ENCODE assay signal across 9 cellular contexts in the genomic region with DNA sequence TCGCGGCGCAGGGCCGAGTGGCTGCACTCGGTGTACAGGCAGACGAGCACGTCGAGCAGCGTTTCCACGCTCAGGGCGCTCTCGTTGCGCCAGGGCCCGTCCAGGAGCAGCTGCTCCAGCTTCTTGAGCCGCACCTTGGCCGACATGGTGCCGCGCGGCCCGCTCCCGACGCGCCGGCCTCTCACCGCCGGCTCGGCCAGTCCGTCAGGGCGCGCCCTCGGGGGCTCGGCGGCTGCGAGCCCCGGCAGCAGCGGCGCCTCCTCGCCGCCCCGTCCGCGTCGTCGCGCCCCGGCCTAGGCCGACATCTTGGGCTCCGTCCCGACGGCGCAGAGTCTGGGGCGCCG. TPM values are rescaled to one million over a fixed set of nuclear protein-coding genes. Genes with fewer than 3 reads are reported as not detected.
DNase-seq lines count a peak whose midpoint lies in the region; ATAC-seq, FAIRE-seq and TF ChIP-seq lines count a peak whose summit lies in the region.
"Had no signal": no experiment of that assay in that cellular context is flagged by ENCODE, and none has a peak within 500 bp of the region (broad histone marks: within the 10 kb centered on the region; RNA-seq: fewer than 3 reads in every experiment).

No MANE protein-coding gene starts in this region.

- POLR2A ChIA-PET in endothelial cell of umbilical vein (lab: Charles Lee) = interaction anchor here (0.5 to 1.2 kb wide), 4 partner anchors 18 to 46 kb away, joined by 3 to 8 read pairs (median 5); no protein-coding TSS in a partner anchor

- no peak overlapping the region for H3K4me2 ChIP-seq in endothelial cell of umbilical vein (ENCODE audit: insufficient read depth, low read length)

- no peaks in the 10 kb centered on the region for H3K9me1 ChIP-seq in endothelial cell of umbilical vein (replicated peaks; ENCODE audit: control insufficient read depth, extremely low read depth, insufficient read depth, low read length)

- peak; percentile 24 for ATAC-seq in GM19328 (IDR thresholded peaks at IDR 0.05; ENCODE audit: unreplicated experiment)
- no peak for ATAC-seq in GM21723 (IDR thresholded peaks at IDR 0.05; ENCODE audit: unreplicated experiment)

- no peak overlapping the region for H3K27ac Mint-ChIP-seq in nephron progenitor cell

- H3K27me3 ChIP-seq in MG63 = no peaks in the 10 kb centered on the region
- no peaks in the 10 kb centered on the region for H3K27me3 ChIP-seq in endothelial cell of umbilical vein (ENCODE audit: control insufficient read depth in 2 of 2, insufficient read depth in 2 of 2, low read length in 2 of 2)

- CTCF ChIA-PET in endothelial cell of umbilical vein (lab: Charles Lee) = interaction anchor here (2.0 to 2.6 kb wide), 3 partner anchors 11 to 48 kb away, joined by 7 to 11 read pairs (median 10); no protein-coding TSS in a partner anchor

- DNase-seq in MG63 = no peak
- DNase-seq in endothelial cell of umbilical vein (ENCODE audit: low read depth, low spot score) = peak; percentile 32
- DNase-seq in nephron progenitor cell = no peak
- no peak for DNase-seq in NCI-H2171 (lab: John Stamatoyannopoulos, UW)
- no peak for DNase-seq in iPS-NIHi11 (ENCODE audit: low spot score)
- DNase-seq in activated CD4-positive, CD25-positive, alpha-beta regulatory T cell treated with anti-CD3 and anti-CD28 coated beads, Interleukin-2, amount 50 U/mL, for 72 hours = no peak

- peaks cover 8% of the 10 kb centered on the region for H4K20me1 ChIP-seq in endothelial cell of umbilical vein (replicated peaks; ENCODE audit: control insufficient read depth, extremely low read depth, insufficient read depth, low read length)

- H3K9me3 Mint-ChIP-seq in nephron progenitor cell = no peaks in the 10 kb centered on the region

- peaks cover 5% of the 10 kb centered on the region for H3K36me3 Mint-ChIP-seq in nephron progenitor cell (ENCODE audit: low read depth)

- dilution Hi-C loops in endothelial cell of umbilical vein (cut with MboI; ENCODE audit: extremely low pct_ligation_motif_present, low sequenced_read_pairs) = no loop called here

- H2AFZ ChIP-seq in endothelial cell of umbilical vein (ENCODE audit: low read depth, low read length) = peak overlapping the region; percentile 42

- no peak for TF ChIP-seq CTCF in endothelial cell of umbilical vein (IDR thresholded peaks at IDR 0.05; ENCODE audit: extremely low read depth in 1 of 2, insufficient read depth in 1 of 2, low read depth in 1 of 2, low read length in 2 of 2)
- TF ChIP-seq CTCF in nephron progenitor cell (IDR thresholded peaks at IDR 0.05) = no peak

- peak overlapping the region; percentile 86 for H3K9ac ChIP-seq in endothelial cell of umbilical vein (replicated peaks; ENCODE audit: extremely low read depth, insufficient read depth, low read length)

- peaks cover 45% of the 10 kb centered on the region for H3K79me2 ChIP-seq in endothelial cell of umbilical vein (ENCODE audit: control insufficient read depth, insufficient read depth, low read length)

- peaks cover 22% of the 10 kb centered on the region for H3K4me1 ChIP-seq in endothelial cell of umbilical vein (ENCODE audit: control insufficient read depth, extremely low read depth, insufficient read depth, low read length)

- peak; percentile 53 for TF ChIP-seq POLR2A in endothelial cell of umbilical vein (IDR thresholded peaks at IDR 0.05; ENCODE audit: low read depth, low read length)

- BruUV-seq in endothelial cell of umbilical vein (replicated peaks; lab: Mats Ljungman, UMichigan) = no TSS peak

- FAIRE-seq in endothelial cell of umbilical vein (lab: Jason Lieb, UNC) = no peak

- peaks cover 42% of the 10 kb centered on the region for H3K4me1 Mint-ChIP-seq in nephron progenitor cell

- H3K4me3 Mint-ChIP-seq in nephron progenitor cell = peak overlapping the region; percentile 93

- H3K9me3 ChIP-seq in MG63 = no peaks in the 10 kb centered on the region
- no peaks in the 10 kb centered on the region for H3K9me3 ChIP-seq in endothelial cell of umbilical vein (replicated peaks; ENCODE audit: control insufficient read depth, insufficient read depth, low read length)

- H3K36me3 ChIP-seq in MG63 (peaks cover 2% of the 10 kb centered on the region; the same call in 1 of the 2 replicates), endothelial cell of umbilical vein (ENCODE audit: control insufficient read depth in 2 of 2, extremely low read depth in 1 of 2, insufficient read depth in 2 of 2, low read length in 2 of 2) (no peaks in the 10 kb centered on the region)

- H3K4me3 ChIP-seq in MG63 = peak overlapping the region; percentile 62
- peak overlapping the region; percentile 61 to 93 (median 68) for H3K4me3 ChIP-seq in endothelial cell of umbilical vein (replicated peaks in 1 of 3; ENCODE audit: insufficient read depth in 1 of 3, low read depth in 1 of 3, low read length in 3 of 3)

- intact Hi-C loops in endothelial cell of umbilical vein (cut with micrococcal nuclease) = loop anchor here (2.0 to 5.0 kb wide), 2 partner anchors 46 to 85 kb away; no protein-coding TSS in a partner anchor

- H3K27me3 Mint-ChIP-seq in nephron progenitor cell (ENCODE audit: low read depth, poor library complexity) = no peaks in the 10 kb centered on the region

- peak overlapping the region; percentile 82 for H3K27ac ChIP-seq in endothelial cell of umbilical vein (ENCODE audit: insufficient read depth, low read depth, low read length)

TF ChIP-seq in endothelial cell of umbilical vein, 7 proteins besides CTCF, POLR2A, EP300 and RAD21:
- TF ChIP-seq, protein P1, sequence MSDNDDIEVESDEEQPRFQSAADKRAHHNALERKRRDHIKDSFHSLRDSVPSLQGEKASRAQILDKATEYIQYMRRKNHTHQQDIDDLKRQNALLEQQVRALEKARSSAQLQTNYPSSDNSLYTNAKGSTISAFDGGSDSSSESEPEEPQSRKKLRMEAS (IDR thresholded peaks at IDR 0.05; ENCODE audit: insufficient read depth, insufficient read length) = no peak
- TF ChIP-seq MYC (IDR thresholded peaks at IDR 0.05; ENCODE audit: low read depth, low read length) = no peak
- TF ChIP-seq POLR2AphosphoS5 (IDR thresholded peaks at IDR 0.05; ENCODE audit: insufficient read depth, low read depth, low read length) = no peak
- no peak for TF ChIP-seq JUN (IDR thresholded peaks at IDR 0.05; ENCODE audit: borderline replicate concordance, insufficient read depth, insufficient read length, low read depth)
- no peak for TF ChIP-seq EZH2 (IDR thresholded peaks at IDR 0.05; ENCODE audit: borderline replicate concordance, low read depth, low read length, severe bottlenecking)
- no peak for TF ChIP-seq GATA2 (IDR thresholded peaks at IDR 0.05; ENCODE audit: insufficient read depth, insufficient read length, low read depth, low read length)

RNA-seq across cellular contexts. Expression of a gene that starts 0.3 kb away (rescaled TPM):
- 8.3 and 11.7 TPM in 2 replicates for total RNA-seq in MG63 (2014; rRNA removed; shearing (Covaris generic); ENCODE audit: low replicate concordance)
- total RNA-seq in endothelial cell of umbilical vein = 131 and 136 TPM in 2 replicates
- 82.6 and 93.7 TPM in 2 replicates for polyA plus RNA-seq in endothelial cell of umbilical vein
- 91.3 and 93.3 TPM in 2 replicates for polyA plus RNA-seq in endothelial cell of umbilical vein (2011; cell fraction: cytosol; rRNA removed)
- 301 and 323 TPM in 2 replicates for polyA plus RNA-seq in endothelial cell of umbilical vein (2011; cell fraction: nucleus; rRNA removed)
- polyA plus RNA-seq in endothelial cell of umbilical vein (2012) = 81.5 and 92.0 TPM in 2 replicates
- 217 and 238 TPM in 2 replicates for polyA minus RNA-seq in endothelial cell of umbilical vein
- 43.9 TPM for polyA minus RNA-seq in endothelial cell of umbilical vein (2011; cell fraction: cytosol; rRNA and poly(A)+ RNA removed)
- 147 and 209 TPM in 2 replicates for polyA minus RNA-seq in endothelial cell of umbilical vein (2011; cell fraction: nucleus; rRNA and poly(A)+ RNA removed)

RNA-seq across cellular contexts. Expression of a gene that starts 27.0 kb away (rescaled TPM):
- total RNA-seq in MG63 (2014; rRNA removed; shearing (Covaris generic); ENCODE audit: low replicate concordance) = not detected in 2 replicates
- total RNA-seq in endothelial cell of umbilical vein = not detected in 2 replicates
- not detected in 2 replicates for polyA plus RNA-seq in endothelial cell of umbilical vein
- polyA plus RNA-seq in endothelial cell of umbilical vein (2011; cell fraction: cytosol; rRNA removed) = not detected in 2 replicates
- polyA plus RNA-seq in endothelial cell of umbilical vein (2011; cell fraction: nucleus; rRNA removed) = not detected in 2 replicates
- not detected in 2 replicates for polyA plus RNA-seq in endothelial cell of umbilical vein (2012)
- not detected in 2 replicates for polyA minus RNA-seq in endothelial cell of umbilical vein
- not detected for polyA minus RNA-seq in endothelial cell of umbilical vein (2011; cell fraction: cytosol; rRNA and poly(A)+ RNA removed)
- polyA minus RNA-seq in endothelial cell of umbilical vein (2011; cell fraction: nucleus; rRNA and poly(A)+ RNA removed) = not detected in 2 replicates
- total RNA-seq: T-helper 1 cell treated with Interleukin-12 subunit alpha and Interleukin-12 subunit beta and Interleukin-4 antibody, amounts not matched to agents 30 ng/mL and 1 ng/mL, for 36 hours had no signal

RNA-seq across cellular contexts. Expression of a gene that starts 37.5 kb away (rescaled TPM):
- 0.17 TPM in 1 of 2 replicates, not detected in the other for total RNA-seq in MG63 (2014; rRNA removed; shearing (Covaris generic); ENCODE audit: low replicate concordance)
- total RNA-seq in endothelial cell of umbilical vein = not detected in 2 replicates
- not detected in 2 replicates for polyA plus RNA-seq in endothelial cell of umbilical vein
- not detected in 2 replicates for polyA plus RNA-seq in endothelial cell of umbilical vein (2011; cell fraction: cytosol; rRNA removed)
- polyA plus RNA-seq in endothelial cell of umbilical vein (2011; cell fraction: nucleus; rRNA removed) = not detected in 2 replicates
- not detected in 2 replicates for polyA plus RNA-seq in endothelial cell of umbilical vein (2012)
- polyA minus RNA-seq in endothelial cell of umbilical vein = not detected in 2 replicates
- polyA minus RNA-seq in endothelial cell of umbilical vein (2011; cell fraction: cytosol; rRNA and poly(A)+ RNA removed) = not detected
- not detected in 2 replicates for polyA minus RNA-seq in endothelial cell of umbilical vein (2011; cell fraction: nucleus; rRNA and poly(A)+ RNA removed)
- total RNA-seq: T-helper 1 cell treated with Interleukin-12 subunit alpha and Interleukin-12 subunit beta and Interleukin-4 antibody, amounts not matched to agents 30 ng/mL and 1 ng/mL, for 36 hours had no signal

Comparison
In these comparisons a context has a peak if more than half of its experiments do, and no peak if none do; other contexts are left out.
1. RNA of a gene that starts 0.3 kb away (total RNA-seq): 131 to 136 TPM in endothelial cell of umbilical vein; 8.3 to 11.7 TPM in MG63; every median in the first group is over 10 times any median in the second.